Comparison of ENCODE assay signal across 21 cellular contexts in genomic region chr3:189787622-189788021, GRCh38.
DNase-seq lines count a peak whose midpoint lies in the region; ATAC-seq, FAIRE-seq and TF ChIP-seq lines count a peak whose summit lies in the region.
"Had no signal": no experiment of that assay in that cellular context is flagged by ENCODE, and none has a peak within 500 bp of the region (broad histone marks: within the 10 kb centered on the region; RNA-seq: fewer than 3 reads in every experiment).

No MANE protein-coding gene starts in this region.

- in situ Hi-C loops in HepG2 (cut with HindIII; ENCODE audit: extremely low pct_ligation_motif_present, low pct_unique_long_range_greater_than_20kb) = no loop called here

- WGBS in trophoblast cell (ENCODE audit: extremely low coverage, insufficient coverage, insufficient read length) = no CpG with 5 or more reads among the region's 4 CpGs
- no CpG with 5 or more reads among the region's 4 CpGs for WGBS in neuronal stem cell (ENCODE audit: extremely low coverage in 2 of 2, insufficient read length in 2 of 2, insufficient replicate concordance in 1 of 2), 2 donors
- WGBS in HepG2 (ENCODE audit: low lambda C conversion rate) = 12% methylated on average over 2 of the region's 4 CpGs

- no peaks in the 10 kb centered on the region for H3K36me3 ChIP-seq in PC-3 (ENCODE audit: low read depth, low read length)
- H3K36me3 ChIP-seq in trophoblast cell (ENCODE audit: control insufficient read depth in 1 of 2, insufficient read depth in 2 of 2, low read length in 2 of 2) = no peaks in the 10 kb centered on the region
- H3K36me3 ChIP-seq in neuronal stem cell (replicated peaks in 1 of 2; ENCODE audit: control insufficient read depth in 2 of 2, insufficient read depth in 2 of 2, low read length in 2 of 2) = no peaks in the 10 kb centered on the region
- H3K36me3 ChIP-seq in Karpas-422 (ENCODE audit: insufficient read depth, low read length) = no peaks in the 10 kb centered on the region
- no peaks in the 10 kb centered on the region for H3K36me3 ChIP-seq in HepG2 (replicated peaks in 1 of 2; ENCODE audit: control insufficient read depth in 1 of 2, insufficient read depth in 2 of 2, low read length in 2 of 2)
- H3K36me3 ChIP-seq: prostate gland, thoracic aorta had no signal

- H3K14ac ChIP-seq in trophoblast cell (ENCODE audit: low read length) (no peak overlapping the region), neuronal stem cell (ENCODE audit: low read length) (no peak overlapping the region)

- H3K4me2 ChIP-seq in PC-3 (ENCODE audit: low read length) (no peak overlapping the region), trophoblast cell (ENCODE audit: low read length) (no peak overlapping the region), neuronal stem cell (ENCODE audit: insufficient read depth, low read length, poor library complexity, severe bottlenecking) (no peak overlapping the region), Karpas-422 (ENCODE audit: low read depth, low read length, poor library complexity, severe bottlenecking) (no peak overlapping the region), HepG2 (ENCODE audit: low read depth, low read length) (no peak overlapping the region)

- H3K4ac ChIP-seq in trophoblast cell (ENCODE audit: low read depth, low read length) (no peak overlapping the region), neuronal stem cell (ENCODE audit: low read length) (no peak overlapping the region)

- TF ChIP-seq EP300 in HepG2 (IDR thresholded peaks at IDR 0.05; ENCODE audit: low read depth in 2 of 2, low read length in 2 of 2) (no peak), HepG2 (CRISPR knock-in tag; IDR thresholded peaks at IDR 0.05; ENCODE audit: borderline replicate concordance) (no peak)

- no peaks in the 10 kb centered on the region for H3K27me3 ChIP-seq in PC-3 (ENCODE audit: low read length)
- no peaks in the 10 kb centered on the region for H3K27me3 ChIP-seq in trophoblast cell (ENCODE audit: insufficient read depth, low read length)
- H3K27me3 ChIP-seq in neuronal stem cell (ENCODE audit: control insufficient read depth in 3 of 3, insufficient read depth in 3 of 3, low read depth in 1 of 3, low read length in 3 of 3) = peaks cover 0 to 11% (median 0%) of the 10 kb centered on the region in 3 experiments
- H3K27me3 ChIP-seq in Karpas-422 (ENCODE audit: low read length) = no peaks in the 10 kb centered on the region
- H3K27me3 ChIP-seq in HepG2 (ENCODE audit: control insufficient read depth in 1 of 2, insufficient read depth in 2 of 2, low read length in 2 of 2) = no peaks in the 10 kb centered on the region

- POLR2A ChIA-PET in PC-3 (lab: Charles Lee; ENCODE audit: unreplicated experiment) (no interaction called here), HepG2 (lab: Yijun Ruan, JAX) (no interaction called here)

- H3K4me1 ChIP-seq in PC-3 (ENCODE audit: insufficient read depth, low read length) (peaks cover 8% of the 10 kb centered on the region; the same call in 1 of the 2 replicates), trophoblast cell (ENCODE audit: control insufficient read depth in 1 of 2, insufficient read depth in 2 of 2, low read length in 2 of 2) (no peaks in the 10 kb centered on the region), neuronal stem cell (ENCODE audit: control insufficient read depth in 2 of 2, insufficient read depth in 1 of 2, low read depth in 1 of 2, low read length in 2 of 2) (peaks cover 0 to 2% of the 10 kb centered on the region in 2 donors), Karpas-422 (ENCODE audit: low read length) (no peaks in the 10 kb centered on the region), HepG2 (ENCODE audit: insufficient read depth, low read length) (no peaks in the 10 kb centered on the region)
- H3K4me1 ChIP-seq: prostate gland had no signal

- no peak overlapping the region for H4K12ac ChIP-seq in trophoblast cell (ENCODE audit: low read depth, low read length)

- ATAC-seq in PC-3 = peak; percentile 74
- ATAC-seq in HG03565 (IDR thresholded peaks at IDR 0.05; ENCODE audit: unreplicated experiment) = no peak
- no peak for ATAC-seq in HepG2
- ATAC-seq: left cardiac atrium had no signal

- BruUV-seq in PC-3 (replicated peaks; lab: Mats Ljungman, UMichigan) (no TSS peak), HepG2 (replicated peaks; lab: Mats Ljungman, UMichigan) (no TSS peak)

- no peak for TF ChIP-seq RAD21 in HepG2 (CRISPR knock-in tag; IDR thresholded peaks at IDR 0.05)

- no peak overlapping the region for H3K27ac ChIP-seq in PC-3 (ENCODE audit: low read length)
- no peak overlapping the region for H3K27ac ChIP-seq in trophoblast cell (ENCODE audit: low read depth, low read length)
- H3K27ac ChIP-seq in neuronal stem cell (replicated peaks; ENCODE audit: low read length) = no peak overlapping the region
- H3K27ac ChIP-seq in Karpas-422 (ENCODE audit: low read length) = no peak overlapping the region
- H3K27ac ChIP-seq in HepG2 (ENCODE audit: extremely low read length, insufficient read depth, low read length) = no peak overlapping the region
- H3K27ac ChIP-seq: prostate gland, thoracic aorta had no signal

- H2BK120ac ChIP-seq in trophoblast cell (ENCODE audit: insufficient read depth, low read length, poor library complexity) = no peak overlapping the region
- no peak overlapping the region for H2BK120ac ChIP-seq in neuronal stem cell (ENCODE audit: low read depth, low read length)

- peak overlapping the region; percentile 4 for H4K91ac ChIP-seq in trophoblast cell (ENCODE audit: low read depth, low read length)
- H4K91ac ChIP-seq in neuronal stem cell (ENCODE audit: low read depth, low read length, poor library complexity) = no peak overlapping the region

- H4K8ac ChIP-seq in trophoblast cell (ENCODE audit: low read depth, low read length) (no peak overlapping the region), neuronal stem cell (ENCODE audit: low read depth, low read length) (no peak overlapping the region)

- H2BK12ac ChIP-seq in trophoblast cell (ENCODE audit: low read length) (no peak overlapping the region), neuronal stem cell (ENCODE audit: low read length) (no peak overlapping the region)

- TF ChIP-seq CTCF in PC-3 (conservative IDR thresholded peaks at IDR 0.05; ENCODE audit: low read depth, low read length) (no peak), HepG2 (CRISPR knock-in tag; IDR thresholded peaks at IDR 0.05) (no peak)

- no peak overlapping the region for H2BK15ac ChIP-seq in neuronal stem cell (ENCODE audit: low read length)

- no peak overlapping the region for H2AK5ac ChIP-seq in trophoblast cell (ENCODE audit: low read length)
- H2AK5ac ChIP-seq in neuronal stem cell (ENCODE audit: low read depth, low read length) = no peak overlapping the region

- TF ChIP-seq POLR2A in HepG2 (IDR thresholded peaks at IDR 0.05; ENCODE audit: insufficient read depth in 1 of 2, low read depth in 2 of 2, low read length in 2 of 2) = no peak

- intact Hi-C loops in PC-3 (cut with micrococcal nuclease) = loop anchor here (1.0 kb wide), 1 partner anchor 9 kb away; no protein-coding TSS in a partner anchor
- intact Hi-C loops in HepG2 (cut with micrococcal nuclease; ENCODE audit: unreplicated experiment) = no loop called here

- peaks cover 3% of the 10 kb centered on the region for H3K79me1 ChIP-seq in trophoblast cell (ENCODE audit: low read length)
- no peaks in the 10 kb centered on the region for H3K79me1 ChIP-seq in neuronal stem cell (ENCODE audit: low read depth, low read length)

- H3K9me2 ChIP-seq in PC-3 (replicated peaks; ENCODE audit: low read length) (no peaks in the 10 kb centered on the region), Karpas-422 (replicated peaks; ENCODE audit: insufficient read depth, low read length) (no peaks in the 10 kb centered on the region)

- H3K18ac ChIP-seq in trophoblast cell (ENCODE audit: low read length) (no peak overlapping the region), neuronal stem cell (ENCODE audit: low read length) (no peak overlapping the region)

- CTCF ChIA-PET in PC-3 (lab: Charles Lee) (no interaction called here), HepG2 (lab: Yijun Ruan, JAX; ENCODE audit: low intra/inter-chr PET ratio, low total read pairs) (no interaction called here)

- H3F3A ChIP-seq in PC-3 (ENCODE audit: low read length, unreplicated experiment) = no peaks in the 10 kb centered on the region

- peak; percentile 55 for DNase-seq in ELR (ENCODE audit: low read depth)
- peak; percentile 54 for DNase-seq in PC-3
- DNase-seq in dermis blood vessel endothelial cell = peak; percentile 18
- DNase-seq in trophoblast cell = peak in 1 of 2 donors; percentile 27
- DNase-seq in neuronal stem cell (ENCODE audit: low spot score) = no peak
- no peak for DNase-seq in Karpas-422
- no peak for DNase-seq in HepG2 (ENCODE audit: low spot score)
- DNase-seq: activated T-cell treated with anti-CD3 and anti-CD28 coated beads, Interleukin-2, amount 50 U/mL, for 48 hours; C1 segment of cervical spinal cord; caudate nucleus; effector memory CD4-positive, alpha-beta T cell; foreskin melanocyte; left cardiac atrium; NCI-H1105 treated with DMSO at 0.1 percent for 48 hours; NCI-H526 treated with DMSO at 0.1 percent for 48 hours; nephron progenitor cell; OCI-M1; stimulated activated CD4-positive, alpha-beta T cell treated with anti-CD3 and anti-CD28 coated beads, Interleukin-12 subunit alpha, Interleukin-12 subunit beta, amount 100 ng/mL, for 4 hours had no signal

- H3K9ac ChIP-seq in PC-3 (ENCODE audit: low read length) (no peak overlapping the region), trophoblast cell (ENCODE audit: low read length) (no peak overlapping the region), neuronal stem cell (ENCODE audit: low read depth, low read length, poor library complexity) (no peak overlapping the region), Karpas-422 (ENCODE audit: low read length) (no peak overlapping the region), HepG2 (ENCODE audit: insufficient read depth, low read depth, low read length) (no peak overlapping the region)

- no peaks in the 10 kb centered on the region for H4K20me1 ChIP-seq in PC-3 (ENCODE audit: low read length)
- no peaks in the 10 kb centered on the region for H4K20me1 ChIP-seq in Karpas-422 (ENCODE audit: insufficient read depth, low read depth, low read length)
- H4K20me1 ChIP-seq in HepG2 (ENCODE audit: insufficient read depth, low read length) = no peaks in the 10 kb centered on the region

- H3K23ac ChIP-seq in trophoblast cell (ENCODE audit: low read length) (no peak overlapping the region), neuronal stem cell (ENCODE audit: low read depth, low read length, poor library complexity) (no peak overlapping the region)

- H3K9me3 ChIP-seq in PC-3 (ENCODE audit: low read length) = no peaks in the 10 kb centered on the region
- no peaks in the 10 kb centered on the region for H3K9me3 ChIP-seq in trophoblast cell (ENCODE audit: insufficient read depth, low read depth, low read length)
- no peaks in the 10 kb centered on the region for H3K9me3 ChIP-seq in neuronal stem cell (replicated peaks in 1 of 2; ENCODE audit: control insufficient read depth in 2 of 2, insufficient read depth in 1 of 2, low read depth in 1 of 2, low read length in 2 of 2)
- no peaks in the 10 kb centered on the region for H3K9me3 ChIP-seq in Karpas-422 (ENCODE audit: low read length)
- no peaks in the 10 kb centered on the region for H3K9me3 ChIP-seq in HepG2 (ENCODE audit: low read length)
- H3K9me3 ChIP-seq: prostate gland, thoracic aorta had no signal

- H2AFZ ChIP-seq in PC-3 (ENCODE audit: low read length) (no peak overlapping the region), trophoblast cell (ENCODE audit: insufficient read depth, low read length, poor library complexity) (no peak overlapping the region), neuronal stem cell (ENCODE audit: low read length) (no peak overlapping the region), Karpas-422 (ENCODE audit: low read length) (no peak overlapping the region), HepG2 (ENCODE audit: low read length) (no peak overlapping the region)

- H2BK5ac ChIP-seq in trophoblast cell (ENCODE audit: low read depth, low read length, poor library complexity) (no peak overlapping the region), neuronal stem cell (ENCODE audit: low read length) (no peak overlapping the region)

- H3K79me2 ChIP-seq in PC-3 (ENCODE audit: low read length) (no peaks in the 10 kb centered on the region), trophoblast cell (ENCODE audit: control insufficient read depth, insufficient read depth, low read length, poor library complexity) (no peaks in the 10 kb centered on the region), Karpas-422 (ENCODE audit: low read length) (no peaks in the 10 kb centered on the region), HepG2 (ENCODE audit: insufficient read depth, low read length) (no peaks in the 10 kb centered on the region)

- no peak overlapping the region for H3K4me3 ChIP-seq in PC-3 (ENCODE audit: low read length)
- H3K4me3 ChIP-seq in trophoblast cell (ENCODE audit: low read depth, low read length) = no peak overlapping the region
- no peak overlapping the region for H3K4me3 ChIP-seq in neuronal stem cell (ENCODE audit: low read length in 2 of 2)
- H3K4me3 ChIP-seq in Karpas-422 (ENCODE audit: low read length) = no peak overlapping the region
- no peak overlapping the region for H3K4me3 ChIP-seq in HepG2 (replicated peaks in 1 of 3; ENCODE audit: insufficient read depth in 1 of 3, low read depth in 2 of 3, low read length in 3 of 3)
- H3K4me3 ChIP-seq: prostate gland, thoracic aorta had no signal

- no peak for FAIRE-seq in HepG2 (lab: Jason Lieb, UNC)

Comparison
In these comparisons a context has a peak if more than half of its experiments do, and no peak if none do; other contexts are left out.
1. DNase-seq: peak in ELR (single experiment), PC-3 (single experiment) and dermis blood vessel endothelial cell (single experiment); none in neuronal stem cell (single experiment), Karpas-422 (single experiment) and HepG2 (single experiment).